ENCODE assay signal across 1 cellular context in the genomic region with DNA sequence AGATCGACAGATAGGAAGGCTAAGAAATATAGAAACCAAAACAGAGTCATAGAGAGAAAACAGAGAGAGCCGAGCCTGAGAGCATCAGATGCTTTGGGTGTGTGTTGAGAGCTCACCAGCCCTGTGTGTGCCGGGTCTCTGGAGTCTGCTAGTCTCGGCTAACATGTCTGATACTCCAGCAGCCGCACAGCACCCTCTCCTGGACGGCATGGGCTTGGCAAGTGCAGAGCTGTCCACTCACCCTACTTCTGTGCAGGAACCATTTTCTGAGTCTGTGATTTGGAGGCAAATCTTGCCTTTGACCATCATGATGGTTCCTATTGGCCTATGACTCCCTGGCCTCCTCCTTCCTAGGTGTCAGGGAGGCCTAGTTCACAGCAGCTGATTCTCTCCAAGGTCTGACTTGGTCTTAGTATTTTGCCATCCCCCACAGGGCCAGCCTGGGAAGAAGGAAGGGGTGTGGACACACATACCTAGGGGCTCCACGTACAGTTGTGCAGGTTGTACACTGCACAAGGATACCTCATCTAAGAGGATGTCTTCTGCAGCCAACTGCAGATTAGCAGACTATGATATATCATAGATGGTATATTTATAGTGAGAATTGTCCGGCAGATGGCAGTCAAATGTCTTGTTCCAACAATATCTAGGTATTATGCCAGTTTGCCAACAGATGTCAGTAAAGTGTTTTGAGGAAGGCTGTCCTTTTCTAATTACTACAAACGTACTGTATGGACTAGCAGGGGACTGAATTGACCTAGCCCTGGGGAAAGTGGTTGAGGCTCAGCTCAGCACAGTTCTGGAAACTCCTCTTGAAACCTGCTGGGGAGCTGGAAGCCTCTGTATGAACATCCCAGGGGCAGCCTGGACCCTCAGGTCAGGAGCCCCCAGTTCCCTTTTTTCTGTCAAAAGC.
TF ChIP-seq lines count a peak whose summit lies in the region.

No MANE protein-coding gene starts in this region.

TF ChIP-seq in HepG2, 621 proteins besides CTCF, POLR2A, EP300 and RAD21 (continued from another document and continues in another):
- TF ChIP-seq GPBP1L1 (CRISPR knock-in tag; IDR thresholded peaks at IDR 0.05) (no peak), ATM (IDR thresholded peaks at IDR 0.05; ENCODE audit: borderline replicate concordance) (no peak), ZNF841 (CRISPR knock-in tag; IDR thresholded peaks at IDR 0.05; ENCODE audit: borderline replicate concordance) (no peak), ZNF800 (CRISPR knock-in tag; IDR thresholded peaks at IDR 0.05) (no peak), ZFX (CRISPR knock-in tag; IDR thresholded peaks at IDR 0.05; ENCODE audit: low read depth) (peak; percentile 24; the same call in 1 of the 2 replicates), ELF1 (CRISPR knock-in tag; IDR thresholded peaks at IDR 0.05) (peak; percentile 28; the same call in 1 of the 2 replicates), KLF6 (CRISPR knock-in tag; IDR thresholded peaks at IDR 0.05) (no peak), RBM22 (optimal IDR thresholded peaks at IDR 0.05; ENCODE audit: low read length) (no peak), BRD4 (CRISPR knock-in tag; IDR thresholded peaks at IDR 0.05) (no peak), IKZF4 (CRISPR knock-in tag; IDR thresholded peaks at IDR 0.05; ENCODE audit: borderline replicate concordance, low read depth, not compliant biosample characterization) (no peak), SYNCRIP (IDR thresholded peaks at IDR 0.05; ENCODE audit: insufficient read depth, low read depth, low read length) (no peak), TRIM22 (IDR thresholded peaks at IDR 0.05) (no peak), ZNF660 (CRISPR knock-in tag; IDR thresholded peaks at IDR 0.05; ENCODE audit: borderline replicate concordance, low read depth) (no peak), ZNF138 (CRISPR knock-in tag; IDR thresholded peaks at IDR 0.05; ENCODE audit: low read depth) (no peak), KMT2B (CRISPR knock-in tag; IDR thresholded peaks at IDR 0.05) (no peak), SMARCC2 (IDR thresholded peaks at IDR 0.05) (no peak), NBN (conservative IDR thresholded peaks at IDR 0.05) (no peak), ZNF788 (CRISPR knock-in tag; IDR thresholded peaks at IDR 0.05; ENCODE audit: borderline replicate concordance) (peak; percentile 25; the same call in 1 of the 2 replicates), NPAS2 (CRISPR knock-in tag; IDR thresholded peaks at IDR 0.05; ENCODE audit: borderline replicate concordance) (no peak), ZNF430 (CRISPR knock-in tag; IDR thresholded peaks at IDR 0.05) (0 out of 2 replicates have a peak, but pooled peaks have one; percentile 37), ZNF737 (CRISPR knock-in tag; IDR thresholded peaks at IDR 0.05; ENCODE audit: borderline replicate concordance) (no peak), NR2F1 (CRISPR knock-in tag; IDR thresholded peaks at IDR 0.05) (no peak), PLSCR1 (CRISPR knock-in tag; IDR thresholded peaks at IDR 0.05; ENCODE audit: borderline replicate concordance) (no peak), ZNF451 (CRISPR knock-in tag; IDR thresholded peaks at IDR 0.05) (no peak), PREB (CRISPR knock-in tag; IDR thresholded peaks at IDR 0.05) (no peak), PRPF4 (IDR thresholded peaks at IDR 0.05; ENCODE audit: low read depth, low read length, poor library complexity, severe bottlenecking) (no peak), PBX2 (CRISPR knock-in tag; IDR thresholded peaks at IDR 0.05) (no peak; the same call in 1 of the 2 replicates), SATB2 (CRISPR knock-in tag; IDR thresholded peaks at IDR 0.05) (no peak), ZNF546 (CRISPR knock-in tag; conservative IDR thresholded peaks at IDR 0.05) (no peak), TFDP1 (CRISPR knock-in tag; IDR thresholded peaks at IDR 0.05; ENCODE audit: borderline replicate concordance) (no peak), ZNF761 (CRISPR knock-in tag; conservative IDR thresholded peaks at IDR 0.05) (peak; percentile 68; the same call in 1 of the 2 replicates), ZNF224 (CRISPR knock-in tag; IDR thresholded peaks at IDR 0.05) (no peak), KLF12 (CRISPR knock-in tag; IDR thresholded peaks at IDR 0.05; ENCODE audit: borderline replicate concordance) (no peak), ZNF337 (CRISPR knock-in tag; IDR thresholded peaks at IDR 0.05; ENCODE audit: borderline replicate concordance, low read depth) (peak; percentile 39; the same call in 1 of the 2 replicates), ZNF354B (CRISPR knock-in tag; IDR thresholded peaks at IDR 0.05) (no peak), ZNF260 (CRISPR knock-in tag; IDR thresholded peaks at IDR 0.05; ENCODE audit: borderline replicate concordance, low read depth) (no peak), ZNF703 (CRISPR knock-in tag; IDR thresholded peaks at IDR 0.05; ENCODE audit: borderline replicate concordance) (no peak), SRSF9 (IDR thresholded peaks at IDR 0.05; ENCODE audit: borderline replicate concordance, insufficient read depth, low read depth, low read length, poor library complexity, severe bottlenecking) (no peak), E2F5 (CRISPR knock-in tag; conservative IDR thresholded peaks at IDR 0.05) (no peak), ZNF670 (CRISPR knock-in tag; IDR thresholded peaks at IDR 0.05; ENCODE audit: borderline replicate concordance) (no peak)
- TF ChIP-seq, protein P1, sequence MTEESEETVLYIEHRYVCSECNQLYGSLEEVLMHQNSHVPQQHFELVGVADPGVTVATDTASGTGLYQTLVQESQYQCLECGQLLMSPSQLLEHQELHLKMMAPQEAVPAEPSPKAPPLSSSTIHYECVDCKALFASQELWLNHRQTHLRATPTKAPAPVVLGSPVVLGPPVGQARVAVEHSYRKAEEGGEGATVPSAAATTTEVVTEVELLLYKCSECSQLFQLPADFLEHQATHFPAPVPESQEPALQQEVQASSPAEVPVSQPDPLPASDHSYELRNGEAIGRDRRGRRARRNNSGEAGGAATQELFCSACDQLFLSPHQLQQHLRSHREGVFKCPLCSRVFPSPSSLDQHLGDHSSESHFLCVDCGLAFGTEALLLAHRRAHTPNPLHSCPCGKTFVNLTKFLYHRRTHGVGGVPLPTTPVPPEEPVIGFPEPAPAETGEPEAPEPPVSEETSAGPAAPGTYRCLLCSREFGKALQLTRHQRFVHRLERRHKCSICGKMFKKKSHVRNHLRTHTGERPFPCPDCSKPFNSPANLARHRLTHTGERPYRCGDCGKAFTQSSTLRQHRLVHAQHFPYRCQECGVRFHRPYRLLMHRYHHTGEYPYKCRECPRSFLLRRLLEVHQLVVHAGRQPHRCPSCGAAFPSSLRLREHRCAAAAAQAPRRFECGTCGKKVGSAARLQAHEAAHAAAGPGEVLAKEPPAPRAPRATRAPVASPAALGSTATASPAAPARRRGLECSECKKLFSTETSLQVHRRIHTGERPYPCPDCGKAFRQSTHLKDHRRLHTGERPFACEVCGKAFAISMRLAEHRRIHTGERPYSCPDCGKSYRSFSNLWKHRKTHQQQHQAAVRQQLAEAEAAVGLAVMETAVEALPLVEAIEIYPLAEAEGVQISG (CRISPR knock-in tag; IDR thresholded peaks at IDR 0.05), result peak; percentile 36; the same call in 1 of the 2 replicates
- TF ChIP-seq, protein P2, sequence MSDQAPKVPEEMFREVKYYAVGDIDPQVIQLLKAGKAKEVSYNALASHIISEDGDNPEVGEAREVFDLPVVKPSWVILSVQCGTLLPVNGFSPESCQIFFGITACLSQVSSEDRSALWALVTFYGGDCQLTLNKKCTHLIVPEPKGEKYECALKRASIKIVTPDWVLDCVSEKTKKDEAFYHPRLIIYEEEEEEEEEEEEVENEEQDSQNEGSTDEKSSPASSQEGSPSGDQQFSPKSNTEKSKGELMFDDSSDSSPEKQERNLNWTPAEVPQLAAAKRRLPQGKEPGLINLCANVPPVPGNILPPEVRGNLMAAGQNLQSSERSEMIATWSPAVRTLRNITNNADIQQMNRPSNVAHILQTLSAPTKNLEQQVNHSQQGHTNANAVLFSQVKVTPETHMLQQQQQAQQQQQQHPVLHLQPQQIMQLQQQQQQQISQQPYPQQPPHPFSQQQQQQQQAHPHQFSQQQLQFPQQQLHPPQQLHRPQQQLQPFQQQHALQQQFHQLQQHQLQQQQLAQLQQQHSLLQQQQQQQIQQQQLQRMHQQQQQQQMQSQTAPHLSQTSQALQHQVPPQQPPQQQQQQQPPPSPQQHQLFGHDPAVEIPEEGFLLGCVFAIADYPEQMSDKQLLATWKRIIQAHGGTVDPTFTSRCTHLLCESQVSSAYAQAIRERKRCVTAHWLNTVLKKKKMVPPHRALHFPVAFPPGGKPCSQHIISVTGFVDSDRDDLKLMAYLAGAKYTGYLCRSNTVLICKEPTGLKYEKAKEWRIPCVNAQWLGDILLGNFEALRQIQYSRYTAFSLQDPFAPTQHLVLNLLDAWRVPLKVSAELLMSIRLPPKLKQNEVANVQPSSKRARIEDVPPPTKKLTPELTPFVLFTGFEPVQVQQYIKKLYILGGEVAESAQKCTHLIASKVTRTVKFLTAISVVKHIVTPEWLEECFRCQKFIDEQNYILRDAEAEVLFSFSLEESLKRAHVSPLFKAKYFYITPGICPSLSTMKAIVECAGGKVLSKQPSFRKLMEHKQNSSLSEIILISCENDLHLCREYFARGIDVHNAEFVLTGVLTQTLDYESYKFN (CRISPR knock-in tag; conservative IDR thresholded peaks at IDR 0.05), result no peak; the same call in 1 of the 2 replicates
